8 cellular contexts compared by ENCODE assay signal in genomic region chr22:32080904-32081303, GRCh38. TPM values are rescaled to one million over a fixed set of nuclear protein-coding genes. Genes with fewer than 3 reads are reported as not detected.
A peak's percentile ranks its signal among the peaks of the same experiment; 100 is the strongest.
DNase-seq lines count a peak whose midpoint lies in the region; ATAC-seq and TF ChIP-seq lines count a peak whose summit lies in the region.

No MANE protein-coding gene starts in this region.

- H3K4me1 ChIP-seq in DND-41 (ENCODE audit: insufficient read depth, low read length) = no peaks in the 10 kb centered on the region
- no peaks in the 10 kb centered on the region for H3K4me1 ChIP-seq in prostate gland (replicated peaks)

- H3K36me3 ChIP-seq in DND-41 (ENCODE audit: insufficient read depth, low read length) (no peaks in the 10 kb centered on the region), prostate gland (no peaks in the 10 kb centered on the region)

- 89% methylated on average over 4 of the region's 4 CpGs for WGBS in prostate gland

- no peak overlapping the region for H3K4me3 ChIP-seq in DND-41 (ENCODE audit: low read depth in 1 of 2, low read length in 2 of 2)
- no peak overlapping the region for H3K4me3 ChIP-seq in WI38 (ENCODE audit: low read depth, low read length)
- no peak overlapping the region for H3K4me3 ChIP-seq in foreskin fibroblast (ENCODE audit: low read depth in 1 of 2, low read length in 2 of 2)
- H3K4me3 ChIP-seq in prostate gland = no peak overlapping the region

- 0 out of 2 replicates have a peak, but pooled peaks cover 2% of the 10 kb centered on the region for H4K20me1 ChIP-seq in DND-41 (ENCODE audit: insufficient read depth, low read length)

- intact Hi-C loops in prostate gland (cut with DNase I) = loop anchor here (5.0 kb wide), 1 partner anchor 104 kb away; no protein-coding TSS in a partner anchor

- H2AFZ ChIP-seq in DND-41 (ENCODE audit: low read depth, low read length) = no peak overlapping the region

- no peak overlapping the region for H3K4me2 ChIP-seq in DND-41 (ENCODE audit: insufficient read depth, low read length)

- H3K27me3 ChIP-seq in DND-41 (ENCODE audit: insufficient read depth, low read length, poor library complexity) = peaks cover 15% of the 10 kb centered on the region
- no peaks in the 10 kb centered on the region for H3K27me3 ChIP-seq in prostate gland (replicated peaks; ENCODE audit: insufficient read depth)

- ATAC-seq in DND-41 (ENCODE audit: insufficient read depth, low read depth) = peak; percentile 67; the same call in 2 of the 3 replicates
- ATAC-seq in HG03280 (IDR thresholded peaks at IDR 0.05; ENCODE audit: unreplicated experiment) = no peak
- ATAC-seq in HG02623 (IDR thresholded peaks at IDR 0.05; ENCODE audit: unreplicated experiment) = no peak

- TF ChIP-seq CTCF in 22Rv1 (IDR thresholded peaks at IDR 0.05) = peak; percentile 64
- TF ChIP-seq CTCF in DND-41 (IDR thresholded peaks at IDR 0.05; ENCODE audit: borderline replicate concordance, extremely low read depth, low read length, poor library complexity, severe bottlenecking) = peak; percentile 79
- TF ChIP-seq CTCF in WI38 (IDR thresholded peaks at IDR 0.05; ENCODE audit: low read depth, low read length) = peak; percentile 46; the same call in 1 of the 2 replicates
- peak; percentile 64 for TF ChIP-seq CTCF in foreskin fibroblast (IDR thresholded peaks at IDR 0.05; ENCODE audit: low read depth, low read length)
- peak in 3 of 4 experiments; percentile 62 to 86 (median 78) for TF ChIP-seq CTCF in prostate gland (IDR thresholded peaks at IDR 0.05)

- H3K9ac ChIP-seq in DND-41 (ENCODE audit: low read depth, low read length) = no peak overlapping the region

- DNase-seq in DND-41 (peak; percentile 39), NAMALWA (ENCODE audit: low spot score) (peak; percentile 73), foreskin fibroblast (peak; percentile 22 to 66), prostate gland (ENCODE audit: low spot score) (peak; percentile 40)

- H3K9me3 ChIP-seq in DND-41 (ENCODE audit: insufficient read depth, low read length, severe bottlenecking) (no peaks in the 10 kb centered on the region), prostate gland (no peaks in the 10 kb centered on the region)

- no peaks in the 10 kb centered on the region for H3K79me2 ChIP-seq in DND-41 (ENCODE audit: insufficient read depth, low read length)

- no peak for TF ChIP-seq POLR2A in prostate gland (IDR thresholded peaks at IDR 0.05)

- H3K27ac ChIP-seq in 22Rv1 (no peak overlapping the region), DND-41 (ENCODE audit: low read length) (no peak overlapping the region), prostate gland (no peak overlapping the region)

RNA-seq across cellular contexts. Expression of gene SLC5A1, which starts 37.8 kb away (rescaled TPM):
- 1 to 10 TPM; 2.9 to 4.8 TPM for total RNA-seq in prostate gland
